8 cellular contexts compared by ENCODE assay signal in the genomic region with DNA sequence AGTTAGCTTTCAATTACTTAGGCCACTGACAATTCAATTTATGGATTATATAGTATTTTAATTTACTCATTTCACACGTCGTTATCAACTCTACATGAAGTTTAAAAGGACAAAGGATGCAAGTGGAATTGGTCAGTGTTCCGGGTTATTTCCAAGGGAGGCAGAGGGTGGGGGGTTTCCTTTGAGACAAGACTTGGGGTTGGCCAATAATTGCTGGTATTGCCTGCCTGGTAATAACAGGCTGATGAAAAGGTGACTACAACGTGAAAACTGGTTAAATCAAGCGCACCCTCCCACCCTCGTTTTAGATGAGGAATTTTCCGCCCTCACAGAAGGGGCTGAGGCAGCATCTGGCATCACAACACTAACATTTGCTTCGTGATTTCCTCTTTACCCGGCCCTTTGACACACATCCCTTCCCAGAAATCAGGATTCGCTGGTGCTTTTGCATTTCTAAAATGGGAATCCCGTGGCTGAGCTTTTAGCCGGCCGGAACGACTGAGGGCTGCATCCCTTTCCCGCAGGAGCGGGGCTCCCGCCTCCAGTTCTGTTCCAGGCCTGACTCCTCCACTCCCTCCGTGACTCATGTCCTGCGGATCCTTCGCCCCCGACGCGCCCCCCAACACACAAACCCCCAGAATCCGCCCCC. TPM values are rescaled to one million over a fixed set of nuclear protein-coding genes. Genes with fewer than 3 reads are reported as not detected.
A peak's percentile ranks its signal among the peaks of the same experiment; 100 is the strongest.
DNase-seq lines count a peak whose midpoint lies in the region; ATAC-seq and TF ChIP-seq lines count a peak whose summit lies in the region.

No MANE protein-coding gene starts in this region.

- H3K4me3 ChIP-seq in Jurkat, Clone E6-1 (ENCODE audit: low read length) = peak overlapping the region; percentile 58
- peak overlapping the region; percentile 43 to 54 for H3K4me3 ChIP-seq in muscle layer of duodenum (ENCODE audit: low read depth in 1 of 2, low read length in 2 of 2)

- peak; percentile 52 for DNase-seq in Caki2 (ENCODE audit: low read depth)
- no peak for DNase-seq in Jurkat, Clone E6-1 (ENCODE audit: low read depth, low spot score)
- DNase-seq in WTC11 (ENCODE audit: low spot score) = no peak
- peak; percentile 67 for DNase-seq in epidermal melanocyte (ENCODE audit: insufficient read length, low spot score)
- DNase-seq in type B pancreatic cell (ENCODE audit: extremely low spot score, unreplicated experiment) = no peak
- DNase-seq in OCI-M2 (lab: John Stamatoyannopoulos, UW; ENCODE audit: unreplicated experiment) = no peak

- peaks cover 0 to 17% of the 10 kb centered on the region in 2 donors for H3K4me1 ChIP-seq in muscle layer of duodenum (ENCODE audit: control insufficient read depth in 1 of 2, insufficient read depth in 2 of 2, low read length in 2 of 2)

- H3K27me3 ChIP-seq in muscle layer of duodenum (ENCODE audit: low read depth, low read length) = no peaks in the 10 kb centered on the region

- no peak for TF ChIP-seq CTCF in WTC11 (IDR thresholded peaks at IDR 0.05)
- TF ChIP-seq CTCF in type B pancreatic cell (conservative IDR thresholded peaks at IDR 0.05) = no peak

- H3K27ac Mint-ChIP-seq in WTC11 (peak overlapping the region; percentile 99), type B pancreatic cell (peak overlapping the region; percentile 98)

- peak overlapping the region; percentile 91 for H3K27ac ChIP-seq in muscle layer of duodenum (ENCODE audit: low read length)

- H3K4me1 Mint-ChIP-seq in WTC11 (peaks cover 44% of the 10 kb centered on the region), type B pancreatic cell (ENCODE audit: unreplicated experiment) (peaks cover 26% of the 10 kb centered on the region)

- H3K27me3 Mint-ChIP-seq in WTC11 (ENCODE audit: low read depth) (no peaks in the 10 kb centered on the region), type B pancreatic cell (no peaks in the 10 kb centered on the region)

- H3K36me3 Mint-ChIP-seq in WTC11 = peaks cover 30% of the 10 kb centered on the region
- H3K36me3 Mint-ChIP-seq in type B pancreatic cell = peaks cover 12% of the 10 kb centered on the region

- no peaks in the 10 kb centered on the region for H3K9me3 ChIP-seq in muscle layer of duodenum (ENCODE audit: control insufficient read depth in 1 of 2, low read length in 2 of 2)

- POLR2A ChIA-PET in WTC11 (lab: Charles Lee) = interaction anchor here (0.6 to 5.8 kb wide), 14 partner anchors 25 to 1608 kb away, joined by 3 to 183 read pairs (median 8); a partner anchor contains a TSS

- in situ Hi-C loops in Caki2 (cut with HindIII; ENCODE audit: low pct_unique_long_range_greater_than_20kb, low sequenced_read_pairs) = no loop called here

- ATAC-seq in WTC11 (no peak; the same call in 1 of the 2 replicates), HG02798 (IDR thresholded peaks at IDR 0.05; ENCODE audit: poor library complexity, unreplicated experiment) (no peak)

- H3K9me3 Mint-ChIP-seq in WTC11 (no peaks in the 10 kb centered on the region), type B pancreatic cell (no peaks in the 10 kb centered on the region)

- CTCF ChIA-PET in WTC11 (lab: Charles Lee) = interaction anchor here (0.5 to 5.4 kb wide), 19 partner anchors 25 to 538 kb away, joined by 3 to 70 read pairs (median 7); a partner anchor contains a TSS

- peaks cover 16 to 19% of the 10 kb centered on the region in 2 donors for H3K36me3 ChIP-seq in muscle layer of duodenum (ENCODE audit: control insufficient read depth in 1 of 2, insufficient read depth in 2 of 2, low read length in 2 of 2)

- H3K4me3 Mint-ChIP-seq in WTC11 = peak overlapping the region; percentile 92
- peak overlapping the region; percentile 95 for H3K4me3 Mint-ChIP-seq in type B pancreatic cell

TF ChIP-seq in WTC11, 78 proteins besides CTCF, POLR2A, EP300 and RAD21:
- TF ChIP-seq TCF7 (CRISPR knock-in tag; IDR thresholded peaks at IDR 0.05; ENCODE audit: low read depth) = no peak
- no peak for TF ChIP-seq SMAD3 (CRISPR knock-in tag; IDR thresholded peaks at IDR 0.05; ENCODE audit: borderline replicate concordance)
- TF ChIP-seq ZNF423 (CRISPR knock-in tag; IDR thresholded peaks at IDR 0.05) = no peak
- TF ChIP-seq, protein P1, sequence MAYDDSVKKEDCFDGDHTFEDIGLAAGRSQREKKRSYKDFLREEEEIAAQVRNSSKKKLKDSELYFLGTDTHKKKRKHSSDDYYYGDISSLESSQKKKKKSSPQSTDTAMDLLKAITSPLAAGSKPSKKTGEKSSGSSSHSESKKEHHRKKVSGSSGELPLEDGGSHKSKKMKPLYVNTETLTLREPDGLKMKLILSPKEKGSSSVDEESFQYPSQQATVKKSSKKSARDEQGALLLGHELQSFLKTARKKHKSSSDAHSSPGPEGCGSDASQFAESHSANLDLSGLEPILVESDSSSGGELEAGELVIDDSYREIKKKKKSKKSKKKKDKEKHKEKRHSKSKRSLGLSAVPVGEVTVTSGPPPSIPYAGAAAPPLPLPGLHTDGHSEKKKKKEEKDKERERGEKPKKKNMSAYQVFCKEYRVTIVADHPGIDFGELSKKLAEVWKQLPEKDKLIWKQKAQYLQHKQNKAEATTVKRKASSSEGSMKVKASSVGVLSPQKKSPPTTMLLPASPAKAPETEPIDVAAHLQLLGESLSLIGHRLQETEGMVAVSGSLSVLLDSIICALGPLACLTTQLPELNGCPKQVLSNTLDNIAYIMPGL (CRISPR knock-in tag; IDR thresholded peaks at IDR 0.05) = peak; percentile 21; the same call in 1 of the 2 replicates
TF ChIP-seq in WTC11: peak in this region for 1.

RNA-seq across cellular contexts. Expression of a gene that starts 1.0 kb away (rescaled TPM):
- 17.0 and 21.5 TPM in 2 replicates for total RNA-seq in Caki2 (2014; rRNA removed; shearing (Covaris generic); ENCODE audit: low replicate concordance)
- polyA plus RNA-seq in Jurkat, Clone E6-1 (2012; ENCODE audit: insufficient read depth, insufficient read length) = 4.7 TPM
- total RNA-seq in WTC11 (2021) (64.7 to 81.2 TPM (median 78.1 TPM) in 3 replicates), type B pancreatic cell (ENCODE audit: low replicate concordance) (41.5 and 74.2 TPM in 2 replicates)

Comparison
In these comparisons a context has a peak if more than half of its experiments do, and no peak if none do; other contexts are left out.
1. DNase-seq: peak in Caki2 (single experiment) and epidermal melanocyte (single experiment); none in Jurkat, Clone E6-1 (single experiment), WTC11 (single experiment), type B pancreatic cell (single experiment) and OCI-M2 (single experiment).